ENCODE assay signal across 8 cellular contexts in the genomic region with DNA sequence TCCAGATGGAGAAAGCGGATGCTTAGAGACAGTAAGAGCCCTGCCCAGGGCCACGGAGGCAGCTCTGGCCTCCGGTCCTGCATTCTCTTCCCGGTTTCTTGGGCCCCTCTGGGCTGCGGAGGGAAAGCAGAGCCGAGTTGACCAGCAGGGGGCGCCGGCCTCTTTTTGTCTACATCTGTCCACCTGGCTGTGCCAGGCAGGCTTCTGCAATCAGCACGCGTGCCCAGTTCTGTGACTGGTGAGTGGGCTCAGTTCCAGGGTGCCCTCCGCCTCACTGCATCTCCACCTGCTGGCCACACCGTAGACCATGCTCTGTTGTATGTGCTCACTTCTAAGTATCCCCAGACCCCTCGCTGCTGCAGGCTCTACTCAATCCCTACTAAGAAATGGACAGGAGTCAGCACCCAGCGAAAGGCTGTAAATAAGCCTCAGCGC. TPM values are rescaled to one million over a fixed set of nuclear protein-coding genes. Genes with fewer than 3 reads are reported as not detected.
A peak's percentile ranks its signal among the peaks of the same experiment; 100 is the strongest.
DNase-seq lines count a peak whose midpoint lies in the region; ATAC-seq and TF ChIP-seq lines count a peak whose summit lies in the region.

No MANE protein-coding gene starts in this region.

- intact Hi-C loops in activated CD8-positive, alpha-beta T cell treated with anti-CD3 and anti-CD28 coated beads for 36 hours (cut with micrococcal nuclease): loop anchor here (5.0 kb wide), 1 partner anchor 391 kb away; no protein-coding TSS in a partner anchor

- no peak overlapping the region for H3K27ac Mint-ChIP-seq in activated CD8-positive, alpha-beta T cell treated with anti-CD3 and anti-CD28 coated beads for 36 hours

- TF ChIP-seq CTCF in activated CD8-positive, alpha-beta T cell treated with anti-CD3 and anti-CD28 coated beads for 36 hours (IDR thresholded peaks at IDR 0.05): peak; percentile 91

- POLR2A ChIA-PET in activated CD8-positive, alpha-beta T cell treated with anti-CD3 and anti-CD28 coated beads for 36 hours (lab: Charles Lee): no interaction called here

- H3K27me3 Mint-ChIP-seq in activated CD8-positive, alpha-beta T cell treated with anti-CD3 and anti-CD28 coated beads for 36 hours: peaks cover 16% of the 10 kb centered on the region

- H3K36me3 Mint-ChIP-seq in activated CD8-positive, alpha-beta T cell treated with anti-CD3 and anti-CD28 coated beads for 36 hours (ENCODE audit: low read depth): no peaks in the 10 kb centered on the region

- no peak overlapping the region for H3K4me3 Mint-ChIP-seq in activated CD8-positive, alpha-beta T cell treated with anti-CD3 and anti-CD28 coated beads for 36 hours

- DNase-seq in EH (ENCODE audit: low read depth) (peak; percentile 75), NCI-H526 treated with DMSO at 0.1 percent for 48 hours (lab: John Stamatoyannopoulos, UW) (peak; percentile 79), medulla oblongata (ENCODE audit: extremely low spot score) (peak; percentile 81)
- DNase-seq in activated CD8-positive, alpha-beta T cell treated with anti-CD3 and anti-CD28 coated beads for 36 hours: peak; percentile 87
- peak; percentile 47 for DNase-seq in effector CD8-positive, alpha-beta T cell (lab: John Stamatoyannopoulos, UW)
- peak; percentile 47 for DNase-seq in stimulated activated CD8-positive, alpha-beta memory T cell treated with anti-CD3 and anti-CD28 coated beads, Interleukin-15, amount 100 ng/mL, for 1 hour (ENCODE audit: low read depth)

- ATAC-seq in HG03378 (IDR thresholded peaks at IDR 0.05; ENCODE audit: unreplicated experiment) (peak; percentile 39), GM19328 (IDR thresholded peaks at IDR 0.05; ENCODE audit: unreplicated experiment) (no peak)
- peak; percentile 89 for ATAC-seq in activated CD8-positive, alpha-beta T cell treated with anti-CD3 and anti-CD28 coated beads for 36 hours

- no peaks in the 10 kb centered on the region for H3K9me3 Mint-ChIP-seq in activated CD8-positive, alpha-beta T cell treated with anti-CD3 and anti-CD28 coated beads for 36 hours

- H3K4me1 Mint-ChIP-seq in activated CD8-positive, alpha-beta T cell treated with anti-CD3 and anti-CD28 coated beads for 36 hours (ENCODE audit: low read depth): no peaks in the 10 kb centered on the region

- CTCF ChIA-PET in activated CD8-positive, alpha-beta T cell treated with anti-CD3 and anti-CD28 coated beads for 36 hours (lab: Charles Lee): interaction anchor here (0.6 to 2.2 kb wide), 24 partner anchors 9 to 714 kb away, joined by 3 to 17 read pairs (median 3); a partner anchor contains a TSS

RNA-seq across cellular contexts. Expression of a gene that starts 6.7 kb away (rescaled TPM):
- total RNA-seq in activated CD8-positive, alpha-beta T cell treated with anti-CD3 and anti-CD28 coated beads for 36 hours: under 1 TPM; 0.20 to 0.27 TPM
